In the genomic region with DNA sequence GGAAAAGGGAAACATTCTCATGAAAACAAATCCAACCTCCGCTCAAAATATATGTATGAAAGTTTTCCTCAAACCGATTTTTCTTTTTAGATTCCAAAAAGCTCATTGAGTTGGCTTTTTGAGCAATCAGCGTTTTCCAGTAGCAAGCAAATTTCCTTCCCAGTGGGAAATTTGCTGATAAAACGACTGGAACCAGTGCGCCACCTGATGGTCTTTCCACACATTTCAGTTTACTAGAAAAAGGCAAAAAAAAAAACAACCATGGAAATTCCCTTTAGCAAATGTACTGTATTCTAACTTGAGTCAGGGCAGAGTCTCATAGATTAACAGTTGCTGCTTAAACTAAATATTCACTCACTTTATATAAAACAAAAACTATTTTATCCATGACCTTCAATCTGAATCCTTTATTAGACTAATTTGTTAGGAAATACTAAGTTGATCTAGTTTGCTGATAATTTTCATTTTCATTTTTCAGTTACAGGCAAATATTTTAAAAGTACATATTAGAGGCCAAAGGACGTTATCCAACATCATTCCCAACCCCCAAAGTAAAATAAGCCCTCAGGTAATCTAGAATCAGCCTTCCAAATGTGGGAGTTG, we compare ENCODE assay signal across 9 cellular contexts.
A peak's percentile ranks its signal among the peaks of the same experiment; 100 is the strongest.
DNase-seq lines count a peak whose midpoint lies in the region; ATAC-seq and TF ChIP-seq lines count a peak whose summit lies in the region.
"Had no signal": no experiment of that assay in that cellular context is flagged by ENCODE, and none has a peak within 500 bp of the region (broad histone marks: within the 10 kb centered on the region; RNA-seq: fewer than 3 reads in every experiment).

No MANE protein-coding gene starts in this region.

- no peak overlapping the region for H3K4ac ChIP-seq in IMR-90 (ENCODE audit: low read depth, low read length)

- ATAC-seq in IMR-90 (ENCODE audit: low read depth) (no peak), left lobe of liver (peak; percentile 69), HG03457 (IDR thresholded peaks at IDR 0.05; ENCODE audit: unreplicated experiment) (no peak), HG03354 (IDR thresholded peaks at IDR 0.05; ENCODE audit: poor library complexity, severe bottlenecking, unreplicated experiment) (no peak)

- H4K91ac ChIP-seq in IMR-90 (ENCODE audit: insufficient read depth, low read depth, low read length): no peak overlapping the region

- H3K4me1 ChIP-seq in IMR-90 (ENCODE audit: control insufficient read depth, insufficient read depth, low read length): no peaks in the 10 kb centered on the region
- H3K4me1 ChIP-seq in CD8-positive, alpha-beta memory T cell (ENCODE audit: insufficient read depth, low read length): no peaks in the 10 kb centered on the region

- no peak overlapping the region for H3K56ac ChIP-seq in IMR-90 (ENCODE audit: extremely low read depth, insufficient read depth, low read length)

- no peak overlapping the region for H2BK5ac ChIP-seq in IMR-90 (ENCODE audit: low read depth, low read length, poor library complexity, severe bottlenecking)

- TF ChIP-seq RAD21 in IMR-90 (IDR thresholded peaks at IDR 0.05; ENCODE audit: low read length): peak; percentile 59

- H3K9ac ChIP-seq in IMR-90 (ENCODE audit: low read depth, low read length): no peak overlapping the region

- WGBS in IMR-90 (ENCODE audit: extremely low coverage in 2 of 2, insufficient read length in 1 of 2), 2 experiments: no CpG with 5 or more reads among the region's 6 CpGs

- TF ChIP-seq POLR2A in IMR-90 (IDR thresholded peaks at IDR 0.05; ENCODE audit: low read depth, low read length): no peak

- no peak overlapping the region for H3K4me3 Mint-ChIP-seq in CD8-positive, alpha-beta memory T cell

- H2BK120ac ChIP-seq in IMR-90 (ENCODE audit: low read depth, low read length): no peak overlapping the region

- H3K9me3 Mint-ChIP-seq in CD8-positive, alpha-beta memory T cell: peaks cover 0 to 7% (median 4%) of the 10 kb centered on the region in 5 donors

- DNase-seq in DMS53 treated with DMSO at 0.1 percent for 48 hours (lab: John Stamatoyannopoulos, UW; ENCODE audit: unreplicated experiment) (peak; percentile 12), IMR-90 (peak; percentile 25), amniotic epithelial cell (ENCODE audit: low read depth) (peak; percentile 25), left lobe of liver (ENCODE audit: low spot score) (no peak)
- DNase-seq in CD8-positive, alpha-beta memory T cell: no peak
- no peak for DNase-seq in activated CD4-positive, CD25-positive, alpha-beta regulatory T cell treated with anti-CD3 and anti-CD28 coated beads, Interleukin-2, amount 50 U/mL, for 72 hours

- no TSS peak for BruUV-seq in IMR-90 (replicated peaks; lab: Mats Ljungman, UMichigan)

- H2AK5ac ChIP-seq in IMR-90 (ENCODE audit: low read depth, low read length): no peak overlapping the region

- no peaks in the 10 kb centered on the region for H4K20me1 ChIP-seq in IMR-90 (ENCODE audit: insufficient read depth, low read length)

- peak; percentile 73 for TF ChIP-seq CTCF in IMR-90 (conservative IDR thresholded peaks at IDR 0.05; ENCODE audit: low read depth, low read length)

- no peak overlapping the region for H3K14ac ChIP-seq in IMR-90 (replicated peaks; ENCODE audit: low read depth, low read length)

- no peak overlapping the region for H4K8ac ChIP-seq in IMR-90 (ENCODE audit: low read depth in 2 of 2, low read length in 2 of 2)

- in situ Hi-C loops in IMR-90 (cut with MboI; ENCODE audit: low sequenced_read_pairs): loop anchor here (25.0 kb wide), 1 partner anchor 601 kb away; a partner anchor contains a TSS

- H3K23ac ChIP-seq in IMR-90 (ENCODE audit: low read depth, low read length): no peak overlapping the region

- no peak overlapping the region for H2AFZ ChIP-seq in IMR-90 (replicated peaks; ENCODE audit: low read length, poor library complexity)

- H3K27ac ChIP-seq in IMR-90 (ENCODE audit: insufficient read depth, low read length): no peak overlapping the region
- no peak overlapping the region for H3K27ac ChIP-seq in CD8-positive, alpha-beta memory T cell (ENCODE audit: low read depth, low read length)
- H3K27ac ChIP-seq: neutrophil had no signal

- no peaks in the 10 kb centered on the region for H3K79me1 ChIP-seq in IMR-90 (ENCODE audit: low read depth in 1 of 2, low read length in 2 of 2)

- H3K9me3 ChIP-seq in IMR-90 (ENCODE audit: control insufficient read depth, insufficient read depth, low read length): no peaks in the 10 kb centered on the region
- no peaks in the 10 kb centered on the region for H3K9me3 ChIP-seq in CD8-positive, alpha-beta memory T cell (ENCODE audit: low read length)
- H3K9me3 ChIP-seq: neutrophil had no signal

- H3K36me3 ChIP-seq in IMR-90 (ENCODE audit: control insufficient read depth, insufficient read depth, low read length): no peaks in the 10 kb centered on the region
- H3K36me3 ChIP-seq in CD8-positive, alpha-beta memory T cell (ENCODE audit: insufficient read depth, low read length): no peaks in the 10 kb centered on the region
- H3K36me3 ChIP-seq: neutrophil had no signal

- no peaks in the 10 kb centered on the region for H3K36me3 Mint-ChIP-seq in CD8-positive, alpha-beta memory T cell

- dilution Hi-C loops in IMR-90 (cut with HindIII; ENCODE audit: low sequenced_read_pairs, unreplicated experiment): no loop called here

- no peak overlapping the region for H3K4me2 ChIP-seq in IMR-90 (ENCODE audit: low read depth, low read length)

- intact Hi-C loops in IMR-90 (cut with micrococcal nuclease): loop anchor here (1.0 to 10.0 kb wide), 2 partner anchors 594 to 1478 kb away; no protein-coding TSS in a partner anchor

- no peak overlapping the region for H3K18ac ChIP-seq in IMR-90 (ENCODE audit: low read depth, low read length)

- no peaks in the 10 kb centered on the region for H3K9me1 ChIP-seq in IMR-90 (ENCODE audit: insufficient read depth, low read length)

- no peak overlapping the region for H2BK15ac ChIP-seq in IMR-90 (ENCODE audit: low read depth, low read length)

- H4K5ac ChIP-seq in IMR-90 (ENCODE audit: low read depth, low read length): no peak overlapping the region

- no peak overlapping the region for H2BK20ac ChIP-seq in IMR-90 (ENCODE audit: low read depth, low read length)

- no peak overlapping the region for H3K27ac Mint-ChIP-seq in CD8-positive, alpha-beta memory T cell

- no peaks in the 10 kb centered on the region for H3K27me3 Mint-ChIP-seq in CD8-positive, alpha-beta memory T cell

- H3K4me3 ChIP-seq in IMR-90 (ENCODE audit: insufficient read depth, low read depth, low read length): no peak overlapping the region
- no peak overlapping the region for H3K4me3 ChIP-seq in CD8-positive, alpha-beta memory T cell (ENCODE audit: low read length)

- H3K4me1 Mint-ChIP-seq in CD8-positive, alpha-beta memory T cell: no peaks in the 10 kb centered on the region

- no peaks in the 10 kb centered on the region for H3K27me3 ChIP-seq in IMR-90 (ENCODE audit: control insufficient read depth, insufficient read depth, low read length)
- H3K27me3 ChIP-seq in CD8-positive, alpha-beta memory T cell (ENCODE audit: insufficient read depth, low read length, poor library complexity, severe bottlenecking): no peaks in the 10 kb centered on the region

- POLR2A ChIA-PET in IMR-90 (lab: Charles Lee; ENCODE audit: unreplicated experiment): no interaction called here
- POLR2A ChIA-PET in CD8-positive, alpha-beta memory T cell (lab: Charles Lee): no interaction called here

- CTCF ChIA-PET in IMR-90 (lab: Yijun Ruan, JAX): interaction anchor here (0.5 to 0.7 kb wide), 2 partner anchors 135 to 594 kb away, joined by 3 to 4 read pairs; no protein-coding TSS in a partner anchor
- CTCF ChIA-PET in CD8-positive, alpha-beta memory T cell (lab: Charles Lee): no interaction called here

- no peak overlapping the region for H2AK9ac ChIP-seq in IMR-90 (replicated peaks; ENCODE audit: low read depth, low read length, poor library complexity)

TF ChIP-seq in IMR-90, 13 proteins besides CTCF, POLR2A, EP300 and RAD21:
- TF ChIP-seq MAFK (IDR thresholded peaks at IDR 0.05; ENCODE audit: low read depth, low read length) (peak; percentile 74), MXI1 (IDR thresholded peaks at IDR 0.05; ENCODE audit: borderline replicate concordance, low read depth, low read length) (no peak), SMC3 (IDR thresholded peaks at IDR 0.05; ENCODE audit: low read depth, low read length) (0 out of 2 replicates have a peak, but pooled peaks have one; percentile 20)

Comparison
In these comparisons a context has a peak if more than half of its experiments do, and no peak if none do; other contexts are left out.
1. DNase-seq: peak in DMS53 treated with DMSO at 0.1 percent for 48 hours (single experiment), IMR-90 (single experiment) and amniotic epithelial cell (single experiment); none in left lobe of liver (single experiment), CD8-positive, alpha-beta memory T cell (0 of 5) and activated CD4-positive, CD25-positive, alpha-beta regulatory T cell treated with anti-CD3 and anti-CD28 coated beads, Interleukin-2, amount 50 U/mL, for 72 hours (single experiment).